ENCODE assay signal across 12 cellular contexts in the genomic region with DNA sequence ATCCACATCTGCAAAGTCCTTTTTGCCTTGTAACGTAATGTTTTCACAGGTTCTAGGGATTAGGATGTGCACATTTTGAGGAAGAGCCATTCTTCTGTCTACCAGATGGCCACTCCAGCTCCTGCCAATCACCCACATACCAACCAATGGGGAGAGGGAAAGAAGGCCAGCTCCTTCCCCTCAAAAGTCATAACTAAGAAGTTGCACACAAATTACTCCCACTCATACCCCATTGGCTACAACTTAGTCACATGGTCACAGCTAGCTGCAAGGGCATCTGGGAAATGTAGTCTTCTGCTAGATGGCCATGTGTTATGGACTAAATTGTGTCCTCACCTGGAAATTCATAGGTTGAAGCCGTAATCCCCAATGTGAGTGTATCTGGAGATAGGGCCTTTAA. TPM values are rescaled to one million over a fixed set of nuclear protein-coding genes. Genes with fewer than 3 reads are reported as not detected.
DNase-seq lines count a peak whose midpoint lies in the region; ATAC-seq and TF ChIP-seq lines count a peak whose summit lies in the region.
"Had no signal": no experiment of that assay in that cellular context is flagged by ENCODE, and none has a peak within 500 bp of the region (broad histone marks: within the 10 kb centered on the region; RNA-seq: fewer than 3 reads in every experiment).

No MANE protein-coding gene starts in this region.

- H3K4me1 ChIP-seq in adrenal gland (replicated peaks in 1 of 2), result no peaks in the 10 kb centered on the region

- no peak overlapping the region for H3K4me3 ChIP-seq in adrenal gland
- H3K4me3 ChIP-seq: smooth muscle cell had no signal

- no peaks in the 10 kb centered on the region for H3K27me3 ChIP-seq in adrenal gland

- CTCF ChIA-PET in RWPE1 (lab: Yijun Ruan, JAX), result interaction anchor here (0.6 kb wide), 1 partner anchor 15 kb away, joined by 3 read pairs; no protein-coding TSS in a partner anchor

- TF ChIP-seq POLR2A in adrenal gland (IDR thresholded peaks at IDR 0.05), result no peak

- no peaks in the 10 kb centered on the region for H3K9me3 ChIP-seq in adrenal gland (replicated peaks in 1 of 3)

- DNase-seq in NCI-H82 (lab: John Stamatoyannopoulos, UW) (peak; percentile 56), NCI-H82 treated with DMSO at 0.1 percent for 48 hours (lab: John Stamatoyannopoulos, UW; ENCODE audit: unreplicated experiment) (no peak), RWPE1 (ENCODE audit: low spot score) (peak; percentile 30), islet precursor cell (peak; percentile 24), GDM1 (lab: John Stamatoyannopoulos, UW) (no peak), NCI-H526 treated with DMSO at 0.1 percent for 48 hours (lab: John Stamatoyannopoulos, UW) (no peak), adrenal gland (no peak)
- DNase-seq: activated naive CD8-positive, alpha-beta T cell treated with anti-CD3 and anti-CD28 coated beads, Interleukin-2, amount 50 U/mL, for 24 hours; natural killer cell; NCI-H1694 had no signal

- 91 to 97% (median 94%) methylated on average over 2 of the region's 2 CpGs for WGBS in adrenal gland, 4 donors

- POLR2A ChIA-PET in RWPE1 (lab: Yijun Ruan, JAX; ENCODE audit: low non-redundant PET), result no interaction called here

- H3K36me3 ChIP-seq in adrenal gland (replicated peaks in 1 of 2), result no peaks in the 10 kb centered on the region

- TF ChIP-seq CTCF in RWPE1 (conservative IDR thresholded peaks at IDR 0.05; ENCODE audit: low read depth), result no peak
- no peak for TF ChIP-seq CTCF in adrenal gland (IDR thresholded peaks at IDR 0.05)

- ATAC-seq in HG03103 (IDR thresholded peaks at IDR 0.05; ENCODE audit: low read depth, unreplicated experiment), result peak; percentile 63
- ATAC-seq: activated naive CD8-positive, alpha-beta T cell treated with anti-CD3 and anti-CD28 coated beads, Interleukin-2, amount 50 U/mL, for 24 hours; natural killer cell had no signal

- H3K27ac ChIP-seq in RWPE1, result no peak overlapping the region
- no peak overlapping the region for H3K27ac ChIP-seq in adrenal gland

- intact Hi-C loops in adrenal gland (cut with DNase I), result no loop called here

RNA-seq across cellular contexts. Expression of a gene that starts 15.4 kb away (rescaled TPM):
- not detected for total RNA-seq in adrenal gland
- polyA plus RNA-seq in adrenal gland, result not detected
- total RNA-seq: natural killer cell, smooth muscle cell had no signal
- polyA plus RNA-seq: smooth muscle cell had no signal

RNA-seq across cellular contexts. Expression of a gene that starts 30.6 kb away (rescaled TPM):
- total RNA-seq in adrenal gland, result 1 to 10 TPM in 1 of 8 donors, under 1 TPM in 4, not detected in 3; 0.06 to 1.3 (median 0.13) TPM
- polyA plus RNA-seq in adrenal gland, result 1 to 10 TPM in 1 of 3 donors, under 1 TPM in 2; 0.24 to 1.2 (median 0.60) TPM
- total RNA-seq: natural killer cell, smooth muscle cell had no signal
- polyA plus RNA-seq: smooth muscle cell had no signal

Comparison
In these comparisons a context has a peak if more than half of its experiments do, and no peak if none do; other contexts are left out.
1. DNase-seq: peak in NCI-H82 (single experiment), RWPE1 (single experiment) and islet precursor cell (single experiment); none in NCI-H82 treated with DMSO at 0.1 percent for 48 hours (single experiment), GDM1 (single experiment), NCI-H526 treated with DMSO at 0.1 percent for 48 hours (single experiment) and adrenal gland (0 of 7).